14 cellular contexts compared by ENCODE assay signal in the genomic region with DNA sequence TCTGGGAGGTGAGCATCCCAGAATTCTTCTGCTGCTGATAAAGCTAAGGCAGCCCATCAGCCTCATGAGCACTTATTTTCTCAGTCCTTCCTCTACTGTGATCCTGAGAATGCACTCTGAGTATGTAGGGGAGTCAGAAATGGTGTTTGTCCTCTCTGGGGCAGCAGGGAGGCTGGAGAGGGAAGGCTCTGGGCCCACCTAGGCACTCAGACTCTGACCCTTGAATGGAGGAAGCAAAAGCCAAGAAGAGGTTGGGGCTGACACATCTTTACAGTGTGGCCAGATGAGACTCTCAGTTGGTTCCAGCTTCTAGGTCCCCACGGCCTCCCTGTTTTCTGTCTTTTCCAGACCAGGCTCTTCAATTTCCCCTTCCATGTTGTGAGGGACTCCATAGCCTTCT. TPM values are rescaled to one million over a fixed set of nuclear protein-coding genes. Genes with fewer than 3 reads are reported as not detected.
A peak's percentile ranks its signal among the peaks of the same experiment; 100 is the strongest.
DNase-seq lines count a peak whose midpoint lies in the region; ATAC-seq, FAIRE-seq and TF ChIP-seq lines count a peak whose summit lies in the region.
"Had no signal": no experiment of that assay in that cellular context is flagged by ENCODE, and none has a peak within 500 bp of the region (broad histone marks: within the 10 kb centered on the region; RNA-seq: fewer than 3 reads in every experiment).

No MANE protein-coding gene starts in this region.

- no peak for TF ChIP-seq POLR2A in A549 (IDR thresholded peaks at IDR 0.05; ENCODE audit: low read length)

- DNase-seq in A549 (ENCODE audit: low read depth in 1 of 2, low spot score in 1 of 2) = no peak
- no peak for DNase-seq in RWPE2 (ENCODE audit: low spot score)
- DNase-seq in coronary artery (ENCODE audit: low spot score) = no peak
- DNase-seq in sciatic nerve (ENCODE audit: low spot score) = no peak
- DNase-seq in effector CD4-positive, alpha-beta T cell = no peak
- DNase-seq: activated B cell treated with CpG ODN at 0.5 μM for 24 hours; NCI-H2107; NCI-H774; Peyer's patch; stimulated activated CD4-positive, alpha-beta T cell treated with anti-CD3 and anti-CD28 coated beads, Interleukin-12 subunit alpha, Interleukin-12 subunit beta, amount 100 ng/mL, for 4 hours; stimulated activated naive B cell treated with anti-CD40 and anti-IgM and Interleukin-4, amounts not matched to agents 10 μg/mL and 1 μg/mL and 100 μg/mL, for 72 hours had no signal

- TF ChIP-seq CTCF in A549 (IDR thresholded peaks at IDR 0.05) (no peak), RWPE2 (IDR thresholded peaks at IDR 0.05; ENCODE audit: poor library complexity, severe bottlenecking) (no peak), coronary artery (IDR thresholded peaks at IDR 0.05) (no peak)

- WGBS in A549 (ENCODE audit: missing lambda C conversion rate) = 80% methylated on average over 1 of the region's 1 CpG

- CTCF ChIA-PET in A549 (lab: Yijun Ruan, JAX) = interaction anchor here (0.6 kb wide), 1 partner anchor 205 kb away, joined by 3 read pairs; no protein-coding TSS in a partner anchor

- ATAC-seq in A549 (peak; percentile 35; a peak in 4 of 6 replicates), RWPE2 (ENCODE audit: low read depth) (peak; percentile 7; the same call in 1 of the 3 replicates), sciatic nerve (peak; percentile 1), HG03196 (IDR thresholded peaks at IDR 0.05; ENCODE audit: unreplicated experiment) (no peak), HG03025 (IDR thresholded peaks at IDR 0.05; ENCODE audit: low FRiP score, unreplicated experiment) (no peak), GM19397 (IDR thresholded peaks at IDR 0.05; ENCODE audit: unreplicated experiment) (no peak)
- ATAC-seq: stimulated activated naive B cell treated with anti-CD40 and anti-IgM and Interleukin-4, amounts not matched to agents 10 μg/mL and 1 μg/mL and 100 μg/mL, for 72 hours had no signal

- H3K4me2 ChIP-seq in A549 = no peak overlapping the region

- no peak for TF ChIP-seq RAD21 in A549 (conservative IDR thresholded peaks at IDR 0.05 in 1 of 2, IDR thresholded peaks at IDR 0.05 in 1 of 2)

- peak overlapping the region in 1 of 2 experiments; percentile 23; a peak in 1 of 6 replicates for H3K27ac ChIP-seq in A549
- H3K27ac ChIP-seq in RWPE2 (ENCODE audit: poor library complexity, severe bottlenecking) = peak overlapping the region; percentile 21
- peak overlapping the region; percentile 61 to 83 for H3K27ac ChIP-seq in coronary artery
- H3K27ac ChIP-seq: Peyer's patch had no signal

- POLR2A ChIA-PET in A549 (lab: Yijun Ruan, JAX) = no interaction called here

- H3K9me3 ChIP-seq in A549 (no peaks in the 10 kb centered on the region), RWPE2 (ENCODE audit: severe bottlenecking) (no peaks in the 10 kb centered on the region)
- H3K9me3 ChIP-seq: Peyer's patch had no signal

- H3K27me3 ChIP-seq in RWPE2 (ENCODE audit: insufficient read depth, poor library complexity, severe bottlenecking) = no peaks in the 10 kb centered on the region
- H3K27me3 ChIP-seq: Peyer's patch had no signal

- no peaks in the 10 kb centered on the region for H3K36me3 ChIP-seq in RWPE2 (ENCODE audit: low read depth)
- H3K36me3 ChIP-seq: Peyer's patch had no signal

- intact Hi-C loops in sciatic nerve (cut with DNase I) = no loop called here

- TF ChIP-seq EP300 in A549 (IDR thresholded peaks at IDR 0.05) = no peak

- H3K4me1 ChIP-seq in A549 (peaks cover 9% of the 10 kb centered on the region; the same call in 2 of the 3 replicates), RWPE2 (ENCODE audit: insufficient read depth, poor library complexity, severe bottlenecking) (peaks cover 9% of the 10 kb centered on the region)
- H3K4me1 ChIP-seq: Peyer's patch had no signal

- no peak overlapping the region for H3K4me3 ChIP-seq in A549
- H3K4me3 ChIP-seq in RWPE2 (ENCODE audit: severe bottlenecking) = no peak overlapping the region
- no peak overlapping the region for H3K4me3 ChIP-seq in coronary artery
- H3K4me3 ChIP-seq: Peyer's patch had no signal

- no peak for FAIRE-seq in A549 (lab: Jason Lieb, UNC)

TF ChIP-seq in A549, 52 proteins besides CTCF, POLR2A, EP300 and RAD21:
- TF ChIP-seq, protein P1, sequence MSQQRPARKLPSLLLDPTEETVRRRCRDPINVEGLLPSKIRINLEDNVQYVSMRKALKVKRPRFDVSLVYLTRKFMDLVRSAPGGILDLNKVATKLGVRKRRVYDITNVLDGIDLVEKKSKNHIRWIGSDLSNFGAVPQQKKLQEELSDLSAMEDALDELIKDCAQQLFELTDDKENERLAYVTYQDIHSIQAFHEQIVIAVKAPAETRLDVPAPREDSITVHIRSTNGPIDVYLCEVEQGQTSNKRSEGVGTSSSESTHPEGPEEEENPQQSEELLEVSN (IDR thresholded peaks at IDR 0.05; ENCODE audit: borderline replicate concordance, low read depth) = no peak
- TF ChIP-seq FOSL2 (IDR thresholded peaks at IDR 0.05) (no peak), FOSL2 (CRISPR knock-in tag; IDR thresholded peaks at IDR 0.05) (no peak), BHLHE40 (IDR thresholded peaks at IDR 0.05; ENCODE audit: low read depth, low read length) (no peak), SMC3 (IDR thresholded peaks at IDR 0.05) (no peak), NPAS2 (CRISPR knock-in tag; IDR thresholded peaks at IDR 0.05; ENCODE audit: borderline replicate concordance) (no peak), GATA3 (IDR thresholded peaks at IDR 0.05; ENCODE audit: borderline replicate concordance) (no peak), HDAC2 (IDR thresholded peaks at IDR 0.05) (no peak), KDM1A (IDR thresholded peaks at IDR 0.05; ENCODE audit: low read depth) (no peak), FOXS1 (CRISPR knock-in tag; IDR thresholded peaks at IDR 0.05) (no peak), ZNF302 (CRISPR knock-in tag; IDR thresholded peaks at IDR 0.05) (no peak), ZSCAN20 (CRISPR knock-in tag; IDR thresholded peaks at IDR 0.05) (no peak), CBX2 (IDR thresholded peaks at IDR 0.05; ENCODE audit: borderline replicate concordance, low read depth) (no peak)
- TF ChIP-seq, protein P2, sequence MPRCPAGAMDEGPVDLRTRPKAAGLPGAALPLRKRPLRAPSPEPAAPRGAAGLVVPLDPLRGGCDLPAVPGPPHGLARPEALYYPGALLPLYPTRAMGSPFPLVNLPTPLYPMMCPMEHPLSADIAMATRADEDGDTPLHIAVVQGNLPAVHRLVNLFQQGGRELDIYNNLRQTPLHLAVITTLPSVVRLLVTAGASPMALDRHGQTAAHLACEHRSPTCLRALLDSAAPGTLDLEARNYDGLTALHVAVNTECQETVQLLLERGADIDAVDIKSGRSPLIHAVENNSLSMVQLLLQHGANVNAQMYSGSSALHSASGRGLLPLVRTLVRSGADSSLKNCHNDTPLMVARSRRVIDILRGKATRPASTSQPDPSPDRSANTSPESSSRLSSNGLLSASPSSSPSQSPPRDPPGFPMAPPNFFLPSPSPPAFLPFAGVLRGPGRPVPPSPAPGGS (IDR thresholded peaks at IDR 0.05) = no peak
- TF ChIP-seq, protein P3, sequence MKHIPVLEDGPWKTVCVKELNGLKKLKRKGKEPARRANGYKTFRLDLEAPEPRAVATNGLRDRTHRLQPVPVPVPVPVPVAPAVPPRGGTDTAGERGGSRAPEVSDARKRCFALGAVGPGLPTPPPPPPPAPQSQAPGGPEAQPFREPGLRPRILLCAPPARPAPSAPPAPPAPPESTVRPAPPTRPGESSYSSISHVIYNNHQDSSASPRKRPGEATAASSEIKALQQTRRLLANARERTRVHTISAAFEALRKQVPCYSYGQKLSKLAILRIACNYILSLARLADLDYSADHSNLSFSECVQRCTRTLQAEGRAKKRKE (CRISPR knock-in tag; IDR thresholded peaks at IDR 0.05; ENCODE audit: low read depth) = no peak
- TF ChIP-seq, protein P4, sequence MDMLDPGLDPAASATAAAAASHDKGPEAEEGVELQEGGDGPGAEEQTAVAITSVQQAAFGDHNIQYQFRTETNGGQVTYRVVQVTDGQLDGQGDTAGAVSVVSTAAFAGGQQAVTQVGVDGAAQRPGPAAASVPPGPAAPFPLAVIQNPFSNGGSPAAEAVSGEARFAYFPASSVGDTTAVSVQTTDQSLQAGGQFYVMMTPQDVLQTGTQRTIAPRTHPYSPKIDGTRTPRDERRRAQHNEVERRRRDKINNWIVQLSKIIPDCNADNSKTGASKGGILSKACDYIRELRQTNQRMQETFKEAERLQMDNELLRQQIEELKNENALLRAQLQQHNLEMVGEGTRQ (IDR thresholded peaks at IDR 0.05) = no peak
- TF ChIP-seq, protein P5, sequence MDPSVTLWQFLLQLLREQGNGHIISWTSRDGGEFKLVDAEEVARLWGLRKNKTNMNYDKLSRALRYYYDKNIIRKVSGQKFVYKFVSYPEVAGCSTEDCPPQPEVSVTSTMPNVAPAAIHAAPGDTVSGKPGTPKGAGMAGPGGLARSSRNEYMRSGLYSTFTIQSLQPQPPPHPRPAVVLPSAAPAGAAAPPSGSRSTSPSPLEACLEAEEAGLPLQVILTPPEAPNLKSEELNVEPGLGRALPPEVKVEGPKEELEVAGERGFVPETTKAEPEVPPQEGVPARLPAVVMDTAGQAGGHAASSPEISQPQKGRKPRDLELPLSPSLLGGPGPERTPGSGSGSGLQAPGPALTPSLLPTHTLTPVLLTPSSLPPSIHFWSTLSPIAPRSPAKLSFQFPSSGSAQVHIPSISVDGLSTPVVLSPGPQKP (IDR thresholded peaks at IDR 0.05; ENCODE audit: low read depth, low read length) = no peak

RNA-seq across cellular contexts. Expression of a gene that starts 36.1 kb away (rescaled TPM):
- 14.5 and 15.2 TPM in 2 replicates for polyA plus RNA-seq in A549 (2011; rRNA removed)
- polyA plus RNA-seq in A549 (2012; cell fraction: cytosol; rRNA removed) = 6.3 and 6.5 TPM in 2 replicates
- 6.2 and 9.2 TPM in 2 replicates for polyA plus RNA-seq in A549 (2012; cell fraction: nucleus; rRNA removed)
- polyA plus RNA-seq in A549 (2017; fragmentation: RNase III; extraction: RNeasy Plus Mini Kit Qiagen cat#74134 plus additional on column Dnase treatment) = 8.6 to 10.5 TPM (median 10.2 TPM) in 3 replicates
- polyA minus RNA-seq in A549 (2011; rRNA and poly(A)+ RNA removed) = 19.5 and 21.5 TPM in 2 replicates
- total RNA-seq in sciatic nerve = 0.85 TPM

Comparison
In these comparisons a context has a peak if more than half of its experiments do, and no peak if none do; other contexts are left out.
1. ATAC-seq: peak in A549 (2 of 2), RWPE2 (single experiment) and sciatic nerve (single experiment); none in HG03196 (single experiment), HG03025 (single experiment) and GM19397 (single experiment).